In the genomic region with DNA sequence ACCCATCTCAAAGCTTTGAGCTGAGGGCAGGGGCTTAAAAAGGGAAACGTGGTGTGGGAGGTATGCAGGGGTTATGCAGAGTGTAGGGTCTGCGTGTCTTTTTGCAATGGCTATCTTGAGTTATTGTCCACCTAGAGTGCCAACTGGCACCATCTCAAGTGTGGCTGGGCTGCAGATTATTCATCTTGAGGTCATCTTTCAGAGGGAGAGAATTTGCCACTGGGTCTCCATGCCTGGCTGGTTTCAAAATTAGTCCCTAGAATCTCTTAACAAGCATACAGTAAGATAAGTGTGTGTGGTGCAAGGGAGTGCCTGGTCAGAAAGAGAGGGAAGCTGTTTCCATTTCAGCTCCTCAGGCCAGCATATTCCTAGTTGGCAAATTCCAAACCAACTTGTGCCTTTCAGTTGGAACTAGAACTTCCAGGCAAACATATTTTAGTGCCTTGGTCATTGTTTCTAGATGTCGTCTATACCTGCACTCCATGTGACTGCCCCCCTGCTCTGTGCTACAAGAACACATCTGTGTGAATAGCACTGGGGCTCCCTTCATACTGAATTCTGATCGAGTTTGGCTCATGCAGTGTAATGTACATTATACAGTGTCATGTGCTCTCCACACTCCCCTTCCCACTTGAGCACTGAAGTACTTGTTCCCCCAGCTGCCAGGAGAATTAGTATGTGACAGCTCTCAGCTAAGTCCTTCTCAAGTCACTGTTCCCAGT, we compare ENCODE assay signal across 22 cellular contexts. TPM values are rescaled to one million over a fixed set of nuclear protein-coding genes. Genes with fewer than 3 reads are reported as not detected.
"Had no signal": no experiment of that assay in that cellular context is flagged by ENCODE, and none has a peak within 500 bp of the region (broad histone marks: within the 10 kb centered on the region; RNA-seq: fewer than 3 reads in every experiment).

No MANE protein-coding gene starts in this region.

- H3K27ac Mint-ChIP-seq: activated CD4-positive, alpha-beta memory T cell treated with anti-CD3 and anti-CD28 coated beads, Interleukin-2, amount 10 ng/mL, durations not matched to agents 7 days and 5 days; memory B cell; WTC11 had no signal

- H3K36me3 ChIP-seq: gastroesophageal sphincter, left ventricle myocardium inferior, ovary, vagina had no signal

- H3K4me3 Mint-ChIP-seq: activated CD4-positive, alpha-beta memory T cell treated with anti-CD3 and anti-CD28 coated beads, Interleukin-2, amount 10 ng/mL, durations not matched to agents 7 days and 5 days; activated T-cell treated with anti-CD3 and anti-CD28 coated beads, Interleukin-2, amount 50 U/mL, for 4 hours; memory B cell; naive thymus-derived CD4-positive, alpha-beta T cell; WTC11 had no signal

- H3K27me3 ChIP-seq: ovary, vagina had no signal

- H3K27ac ChIP-seq: gastroesophageal sphincter, left ventricle myocardium inferior, ovary, vagina had no signal

- H3K9me3 Mint-ChIP-seq: activated CD4-positive, alpha-beta memory T cell treated with anti-CD3 and anti-CD28 coated beads, Interleukin-2, amount 10 ng/mL, durations not matched to agents 7 days and 5 days; activated T-cell treated with anti-CD3 and anti-CD28 coated beads, Interleukin-2, amount 50 U/mL, for 4 hours; memory B cell had no signal

- DNase-seq: activated CD4-positive, alpha-beta memory T cell treated with anti-CD3 and anti-CD28 coated beads, Interleukin-2, amount 10 ng/mL, durations not matched to agents 7 days and 5 days; activated CD4-positive, alpha-beta T cell treated with anti-CD3 and anti-CD28 coated beads for 4 hours; activated effector memory CD4-positive, alpha-beta T cell treated with Interleukin-2 at 50 U/mL for 16 hours; activated naive CD4-positive, alpha-beta T cell treated with anti-CD3 and anti-CD28 coated beads, Interleukin-2, amount 50 U/mL, for 16 hours; activated T-cell treated with anti-CD3 and anti-CD28 coated beads, Interleukin-2, amount 50 U/mL, for 4 hours; caudate nucleus; hippocampal formation; left ventricle myocardium inferior; mucosa of descending colon; naive thymus-derived CD4-positive, alpha-beta T cell; ovary; stimulated activated CD4-positive, alpha-beta T cell treated with anti-CD3 and anti-CD28 coated beads, Interleukin-12 subunit alpha, Interleukin-12 subunit beta, amount 100 ng/mL, for 4 hours; stimulated activated CD4-positive, alpha-beta T cell treated with anti-CD3 and anti-CD28 coated beads, Interleukin-2, amount 100 ng/mL, for 24 hours had no signal

- H3K4me3 ChIP-seq: gastroesophageal sphincter, left ventricle myocardium inferior, mucosa of descending colon, ovary, vagina had no signal

- H3K4me1 Mint-ChIP-seq: activated CD4-positive, alpha-beta memory T cell treated with anti-CD3 and anti-CD28 coated beads, Interleukin-2, amount 10 ng/mL, durations not matched to agents 7 days and 5 days; memory B cell; naive thymus-derived CD4-positive, alpha-beta T cell; WTC11 had no signal

- H3K9me3 ChIP-seq: gastroesophageal sphincter, mucosa of descending colon, ovary, vagina had no signal

- H3K27me3 Mint-ChIP-seq: activated CD4-positive, alpha-beta memory T cell treated with anti-CD3 and anti-CD28 coated beads, Interleukin-2, amount 10 ng/mL, durations not matched to agents 7 days and 5 days had no signal

- H3K4me1 ChIP-seq: gastroesophageal sphincter, left ventricle myocardium inferior, vagina had no signal

- ATAC-seq: activated T-cell treated with anti-CD3 and anti-CD28 coated beads, Interleukin-2, amount 50 U/mL, for 4 hours; gastroesophageal sphincter; mucosa of descending colon; naive thymus-derived CD4-positive, alpha-beta T cell; sciatic nerve; WTC11 had no signal

- H3K36me3 Mint-ChIP-seq: memory B cell; naive thymus-derived CD4-positive, alpha-beta T cell had no signal

RNA-seq across cellular contexts. Expression of a gene that starts 5.0 kb away (rescaled TPM):
- total RNA-seq: activated CD4-positive, alpha-beta memory T cell treated with anti-CD3 and anti-CD28 coated beads, Interleukin-2, amount 10 ng/mL, durations not matched to agents 7 days and 5 days; activated T-cell treated with anti-CD3 and anti-CD28 coated beads, Interleukin-2, amount 50 U/mL, for 4 hours; gastroesophageal sphincter; left ventricle myocardium inferior; mucosa of descending colon; naive thymus-derived CD4-positive, alpha-beta T cell; ovary; WTC11 had no signal
- polyA plus RNA-seq: adipose tissue; esophagus; keratinocyte; naive thymus-derived CD4-positive, alpha-beta T cell; ovary had no signal

RNA-seq across cellular contexts. Expression of a gene that starts 9.6 kb away (rescaled TPM):
- total RNA-seq: activated CD4-positive, alpha-beta memory T cell treated with anti-CD3 and anti-CD28 coated beads, Interleukin-2, amount 10 ng/mL, durations not matched to agents 7 days and 5 days; activated T-cell treated with anti-CD3 and anti-CD28 coated beads, Interleukin-2, amount 50 U/mL, for 4 hours; gastroesophageal sphincter; left ventricle myocardium inferior; mucosa of descending colon; naive thymus-derived CD4-positive, alpha-beta T cell; ovary; vagina; WTC11 had no signal
- polyA plus RNA-seq: adipose tissue; esophagus; keratinocyte; naive thymus-derived CD4-positive, alpha-beta T cell; ovary; thymus had no signal

RNA-seq across cellular contexts. Expression of a gene that starts 19.7 kb away (rescaled TPM):
- total RNA-seq: activated T-cell treated with anti-CD3 and anti-CD28 coated beads, Interleukin-2, amount 50 U/mL, for 4 hours; left ventricle myocardium inferior had no signal
- polyA plus RNA-seq: naive thymus-derived CD4-positive, alpha-beta T cell had no signal

RNA-seq across cellular contexts. Expression of a gene that starts 33.6 kb away (rescaled TPM):
- total RNA-seq: activated CD4-positive, alpha-beta memory T cell treated with anti-CD3 and anti-CD28 coated beads, Interleukin-2, amount 10 ng/mL, durations not matched to agents 7 days and 5 days; activated T-cell treated with anti-CD3 and anti-CD28 coated beads, Interleukin-2, amount 50 U/mL, for 4 hours; gastroesophageal sphincter; left ventricle myocardium inferior; mucosa of descending colon; vagina; WTC11 had no signal
- polyA plus RNA-seq: adipose tissue; esophagus; keratinocyte; naive thymus-derived CD4-positive, alpha-beta T cell; ovary; thymus had no signal

RNA-seq across cellular contexts. Expression of a gene that starts 49.9 kb away (rescaled TPM):
- total RNA-seq: activated CD4-positive, alpha-beta memory T cell treated with anti-CD3 and anti-CD28 coated beads, Interleukin-2, amount 10 ng/mL, durations not matched to agents 7 days and 5 days; activated T-cell treated with anti-CD3 and anti-CD28 coated beads, Interleukin-2, amount 50 U/mL, for 4 hours; gastroesophageal sphincter; left ventricle myocardium inferior; mucosa of descending colon; sciatic nerve; vagina; WTC11 had no signal
- polyA plus RNA-seq: adipose tissue; esophagus; keratinocyte; naive thymus-derived CD4-positive, alpha-beta T cell; ovary; thymus had no signal
